Comparison of ENCODE assay signal across 15 cellular contexts in the genomic region with DNA sequence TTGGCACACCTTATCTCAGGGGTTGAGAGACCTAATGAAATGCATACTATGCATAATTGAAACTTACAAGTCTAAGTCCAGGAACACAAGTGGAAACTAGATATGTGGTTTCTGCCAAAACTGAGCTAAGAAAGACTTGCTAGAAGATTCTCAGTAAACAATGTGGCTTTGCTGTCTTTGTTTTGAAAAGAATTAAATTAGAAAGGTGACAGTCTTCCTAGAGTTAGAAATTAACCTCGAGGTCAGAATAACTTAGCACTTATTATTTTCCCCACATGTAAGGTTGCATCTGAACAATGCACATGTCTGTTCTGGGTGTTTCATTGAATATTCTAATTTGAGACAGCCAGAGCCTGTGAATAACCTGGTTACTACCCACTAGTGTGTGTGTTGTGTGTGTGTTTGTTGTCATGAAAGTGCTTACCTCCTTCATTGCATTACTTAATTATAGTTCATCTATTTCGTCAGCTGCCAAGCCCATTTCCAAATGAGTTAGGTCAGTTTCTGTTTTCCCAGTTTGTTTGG. TPM values are rescaled to one million over a fixed set of nuclear protein-coding genes. Genes with fewer than 3 reads are reported as not detected.
DNase-seq lines count a peak whose midpoint lies in the region; ATAC-seq and TF ChIP-seq lines count a peak whose summit lies in the region.
"Had no signal": no experiment of that assay in that cellular context is flagged by ENCODE, and none has a peak within 500 bp of the region (broad histone marks: within the 10 kb centered on the region; RNA-seq: fewer than 3 reads in every experiment).

No MANE protein-coding gene starts in this region.

- H3K27me3 Mint-ChIP-seq in activated T-helper 1 cell treated with anti-CD3 and anti-CD28 coated beads, Interleukin-12 subunit alpha, Interleukin-12 subunit beta, Interleukin-2, Interleukin-4 antibody, amounts not matched to agents 30 ng/mL and 10 ng/mL and 1 ng/mL, durations not matched to agents 14 hours and 24 hours and 36 hours (ENCODE audit: insufficient read depth) = peaks cover 37% of the 10 kb centered on the region

- H3K4me1 Mint-ChIP-seq in activated T-helper 1 cell treated with anti-CD3 and anti-CD28 coated beads, Interleukin-12 subunit alpha, Interleukin-12 subunit beta, Interleukin-2, Interleukin-4 antibody, amounts not matched to agents 30 ng/mL and 10 ng/mL and 1 ng/mL, durations not matched to agents 14 hours and 24 hours and 36 hours (ENCODE audit: low read depth) = peaks cover 7% of the 10 kb centered on the region

- POLR2A ChIA-PET in SK-N-SH (lab: Yijun Ruan, JAX) = no interaction called here

- no peaks in the 10 kb centered on the region for H3K9me3 Mint-ChIP-seq in activated T-helper 1 cell treated with anti-CD3 and anti-CD28 coated beads, Interleukin-12 subunit alpha, Interleukin-12 subunit beta, Interleukin-2, Interleukin-4 antibody, amounts not matched to agents 30 ng/mL and 10 ng/mL and 1 ng/mL, durations not matched to agents 14 hours and 24 hours and 36 hours
- H3K9me3 Mint-ChIP-seq: activated CD4-positive, alpha-beta memory T cell treated with anti-CD3 and anti-CD28 coated beads for 36 hours had no signal

- no peaks in the 10 kb centered on the region for H3K36me3 Mint-ChIP-seq in activated T-helper 1 cell treated with anti-CD3 and anti-CD28 coated beads, Interleukin-12 subunit alpha, Interleukin-12 subunit beta, Interleukin-2, Interleukin-4 antibody, amounts not matched to agents 30 ng/mL and 10 ng/mL and 1 ng/mL, durations not matched to agents 14 hours and 24 hours and 36 hours (ENCODE audit: low read depth)
- H3K36me3 Mint-ChIP-seq: activated CD4-positive, alpha-beta memory T cell treated with anti-CD3 and anti-CD28 coated beads for 36 hours had no signal

- 56 to 62% methylated on average over 2 of the region's 2 CpGs for whole genome bisulfite sequencing in GM23248 (ENCODE audit: low coverage in 1 of 2, low lambda C conversion rate in 2 of 2, missing lambda C conversion rate in 2 of 2), 2 experiments
- 3% methylated on average over 2 of the region's 2 CpGs for WGBS in SK-N-SH (ENCODE audit: low lambda C conversion rate)

- intact Hi-C loops in activated T-helper 1 cell treated with anti-CD3 and anti-CD28 coated beads, Interleukin-12 subunit alpha, Interleukin-12 subunit beta, Interleukin-2, Interleukin-4 antibody, amounts not matched to agents 30 ng/mL and 10 ng/mL and 1 ng/mL, durations not matched to agents 14 hours and 24 hours and 36 hours (cut with micrococcal nuclease) = no loop called here

- no peak overlapping the region for H3K27ac ChIP-seq in GM23248
- H3K27ac ChIP-seq in SK-N-SH (ENCODE audit: low read depth in 2 of 2, low read length in 1 of 2) = no peak overlapping the region
- H3K27ac ChIP-seq: body of pancreas, tibial artery had no signal

- H4K20me1 ChIP-seq in GM23248 (ENCODE audit: insufficient read depth) = no peaks in the 10 kb centered on the region
- no peaks in the 10 kb centered on the region for H4K20me1 ChIP-seq in SK-N-SH (ENCODE audit: insufficient read depth)

- H3K9ac ChIP-seq in GM23248 = 0 out of 2 replicates have a peak overlapping the region, but pooled peaks have one; percentile 64
- no peak overlapping the region for H3K9ac ChIP-seq in SK-N-SH

- H3K4me3 Mint-ChIP-seq in activated T-helper 1 cell treated with anti-CD3 and anti-CD28 coated beads, Interleukin-12 subunit alpha, Interleukin-12 subunit beta, Interleukin-2, Interleukin-4 antibody, amounts not matched to agents 30 ng/mL and 10 ng/mL and 1 ng/mL, durations not matched to agents 14 hours and 24 hours and 36 hours = no peak overlapping the region
- H3K4me3 Mint-ChIP-seq: activated CD4-positive, alpha-beta memory T cell treated with anti-CD3 and anti-CD28 coated beads for 36 hours had no signal

- in situ Hi-C loops in GM23248 (cut with MboI) = no loop called here

- H2AFZ ChIP-seq in GM23248 = no peak overlapping the region
- H2AFZ ChIP-seq in SK-N-SH (ENCODE audit: low read depth) = no peak overlapping the region

- TF ChIP-seq RAD21 in SK-N-SH (IDR thresholded peaks at IDR 0.05; ENCODE audit: low read length) = no peak

- peak; percentile 48 for ATAC-seq in GM18861 (IDR thresholded peaks at IDR 0.05; ENCODE audit: unreplicated experiment)
- peak; percentile 39 for ATAC-seq in HG03460 (IDR thresholded peaks at IDR 0.05; ENCODE audit: unreplicated experiment)
- ATAC-seq in HG03139 (IDR thresholded peaks at IDR 0.05; ENCODE audit: unreplicated experiment) = no peak

- CTCF ChIA-PET in SK-N-SH (lab: Yijun Ruan, JAX) = no interaction called here

- no peaks in the 10 kb centered on the region for H3K9me3 ChIP-seq in GM23248 (ENCODE audit: low read depth)
- no peaks in the 10 kb centered on the region for H3K9me3 ChIP-seq in SK-N-SH
- H3K9me3 ChIP-seq: body of pancreas, heart right ventricle, tibial artery had no signal

- TF ChIP-seq EP300 in SK-N-SH (IDR thresholded peaks at IDR 0.05; ENCODE audit: borderline replicate concordance in 1 of 2, low read depth in 1 of 2, low read length in 1 of 2) = no peak

- no peak for DNase-seq in GM23248
- peak in 1 of 2 donors; percentile 13 for DNase-seq in foreskin fibroblast
- DNase-seq in activated CD4-positive, alpha-beta T cell treated with anti-CD3 and anti-CD28 coated beads, Interleukin-2, amount 50 U/mL, for 48 hours = no peak
- DNase-seq in SK-N-SH = no peak
- no peak for DNase-seq in activated T-helper 1 cell treated with anti-CD3 and anti-CD28 coated beads, Interleukin-12 subunit alpha, Interleukin-12 subunit beta, Interleukin-2, Interleukin-4 antibody, amounts not matched to agents 30 ng/mL and 10 ng/mL and 1 ng/mL, durations not matched to agents 14 hours and 24 hours and 36 hours (ENCODE audit: low spot score)
- DNase-seq: activated CD4-positive, alpha-beta memory T cell treated with anti-CD3 and anti-CD28 coated beads for 36 hours; DND-41; RPMI8226; stimulated activated CD4-positive, alpha-beta T cell treated with anti-CD3 and anti-CD28 coated beads, Interleukin-4, amount 100 ng/mL, for 1 hour; tibial artery had no signal

- no peak overlapping the region for H3K27ac Mint-ChIP-seq in activated T-helper 1 cell treated with anti-CD3 and anti-CD28 coated beads, Interleukin-12 subunit alpha, Interleukin-12 subunit beta, Interleukin-2, Interleukin-4 antibody, amounts not matched to agents 30 ng/mL and 10 ng/mL and 1 ng/mL, durations not matched to agents 14 hours and 24 hours and 36 hours
- H3K27ac Mint-ChIP-seq: activated CD4-positive, alpha-beta memory T cell treated with anti-CD3 and anti-CD28 coated beads for 36 hours had no signal

- H3K4me1 ChIP-seq in GM23248 (ENCODE audit: insufficient read depth) = no peaks in the 10 kb centered on the region
- H3K4me1 ChIP-seq in SK-N-SH (ENCODE audit: control insufficient read depth in 1 of 2, insufficient read depth in 2 of 2, low read depth in 1 of 2, low read length in 1 of 2) = no peaks in the 10 kb centered on the region; a peak in 1 of 4 replicates

- H3F3A ChIP-seq in GM23248 (ENCODE audit: insufficient read depth) = no peaks in the 10 kb centered on the region
- no peaks in the 10 kb centered on the region for H3F3A ChIP-seq in SK-N-SH (replicated peaks; ENCODE audit: insufficient read depth)

- H3K4me2 ChIP-seq in GM23248 (ENCODE audit: unreplicated experiment) (peak overlapping the region; percentile 79), SK-N-SH (no peak overlapping the region)

- H3K9me2 ChIP-seq in GM23248 (ENCODE audit: insufficient read depth) = no peaks in the 10 kb centered on the region
- no peaks in the 10 kb centered on the region for H3K9me2 ChIP-seq in SK-N-SH

- H3K4me3 ChIP-seq in GM23248 (peak overlapping the region; percentile 79), foreskin fibroblast (ENCODE audit: low read depth in 1 of 2, low read length in 2 of 2) (peak overlapping the region; percentile 61 to 63), SK-N-SH (ENCODE audit: low read depth in 2 of 2, low read length in 1 of 2) (no peak overlapping the region)
- H3K4me3 ChIP-seq: body of pancreas had no signal

- H3K36me3 ChIP-seq in GM23248 (ENCODE audit: low read depth) = no peaks in the 10 kb centered on the region
- H3K36me3 ChIP-seq in SK-N-SH (replicated peaks in 1 of 2; ENCODE audit: control insufficient read depth in 1 of 2, insufficient read depth in 2 of 2, low read length in 1 of 2) = no peaks in the 10 kb centered on the region
- H3K36me3 ChIP-seq: heart right ventricle, tibial artery had no signal

- H3K79me2 ChIP-seq in GM23248 (ENCODE audit: insufficient read depth) = no peaks in the 10 kb centered on the region
- no peaks in the 10 kb centered on the region for H3K79me2 ChIP-seq in SK-N-SH (ENCODE audit: insufficient read depth)

- H3K27me3 ChIP-seq in GM23248 (replicated peaks; ENCODE audit: insufficient read depth) (no peaks in the 10 kb centered on the region), SK-N-SH (ENCODE audit: insufficient read depth) (peaks cover 30% of the 10 kb centered on the region)

- TF ChIP-seq CTCF in foreskin fibroblast (IDR thresholded peaks at IDR 0.05; ENCODE audit: low read depth, low read length) = no peak
- no peak for TF ChIP-seq CTCF in SK-N-SH (IDR thresholded peaks at IDR 0.05)

TF ChIP-seq in SK-N-SH, 30 proteins besides CTCF, POLR2A, EP300 and RAD21 (continues in another document):
- TF ChIP-seq NRF1 (IDR thresholded peaks at IDR 0.05; ENCODE audit: low read depth, low read length) (no peak), FOSL2 (IDR thresholded peaks at IDR 0.05; ENCODE audit: borderline replicate concordance, low read depth) (no peak), ELF1 (IDR thresholded peaks at IDR 0.05) (no peak)

RNA-seq across cellular contexts. Expression of gene EREG, which starts 1.5 kb away (rescaled TPM):
- 4.2 and 4.4 TPM in 2 replicates for total RNA-seq in GM23248 (2014; rRNA removed; shearing (Covaris generic))
- 1.6 and 1.8 TPM in 2 replicates for polyA plus RNA-seq in GM23248 (2016; fragmentation: Nextera tagmentation; extraction: Ambion mirVana)
- polyA plus RNA-seq in SK-N-SH (2012; rRNA removed) = not detected in 2 replicates
- not detected in 2 replicates for polyA plus RNA-seq in SK-N-SH (2012; cell fraction: cytosol; rRNA removed)
- polyA plus RNA-seq in SK-N-SH (2012; cell fraction: nucleus; rRNA removed) = not detected in 2 replicates
- total RNA-seq in activated T-helper 1 cell treated with anti-CD3 and anti-CD28 coated beads, Interleukin-12 subunit alpha, Interleukin-12 subunit beta, Interleukin-2, Interleukin-4 antibody, amounts not matched to agents 30 ng/mL and 10 ng/mL and 1 ng/mL, durations not matched to agents 14 hours and 24 hours and 36 hours = not detected in 2 replicates
- total RNA-seq: activated CD4-positive, alpha-beta memory T cell treated with anti-CD3 and anti-CD28 coated beads for 36 hours; body of pancreas had no signal

RNA-seq across cellular contexts. Expression of gene EPGN, which starts 58.2 kb away (rescaled TPM):
- 0.86 TPM in 1 of 2 replicates, not detected in the other for total RNA-seq in GM23248 (2014; rRNA removed; shearing (Covaris generic))
- polyA plus RNA-seq in GM23248 (2016; fragmentation: Nextera tagmentation; extraction: Ambion mirVana) (0.46 TPM in 1 of 2 replicates, not detected in the other), SK-N-SH (2012; rRNA removed) (0.23 and 0.52 TPM in 2 replicates)
- 0.38 and 0.76 TPM in 2 replicates for polyA plus RNA-seq in SK-N-SH (2012; cell fraction: cytosol; rRNA removed)
- 0.09 and 0.20 TPM in 2 replicates for polyA plus RNA-seq in SK-N-SH (2012; cell fraction: nucleus; rRNA removed)
- not detected in 2 replicates for total RNA-seq in activated T-helper 1 cell treated with anti-CD3 and anti-CD28 coated beads, Interleukin-12 subunit alpha, Interleukin-12 subunit beta, Interleukin-2, Interleukin-4 antibody, amounts not matched to agents 30 ng/mL and 10 ng/mL and 1 ng/mL, durations not matched to agents 14 hours and 24 hours and 36 hours
- total RNA-seq: activated CD4-positive, alpha-beta memory T cell treated with anti-CD3 and anti-CD28 coated beads for 36 hours; body of pancreas had no signal

Comparison
In these comparisons a context has a peak if more than half of its experiments do, and no peak if none do; other contexts are left out.
1. H3K4me3 ChIP-seq: peak in GM23248 (single experiment) and foreskin fibroblast (2 of 2); none in SK-N-SH (0 of 2).